ENCODE assay signal across 30 cellular contexts in the genomic region with DNA sequence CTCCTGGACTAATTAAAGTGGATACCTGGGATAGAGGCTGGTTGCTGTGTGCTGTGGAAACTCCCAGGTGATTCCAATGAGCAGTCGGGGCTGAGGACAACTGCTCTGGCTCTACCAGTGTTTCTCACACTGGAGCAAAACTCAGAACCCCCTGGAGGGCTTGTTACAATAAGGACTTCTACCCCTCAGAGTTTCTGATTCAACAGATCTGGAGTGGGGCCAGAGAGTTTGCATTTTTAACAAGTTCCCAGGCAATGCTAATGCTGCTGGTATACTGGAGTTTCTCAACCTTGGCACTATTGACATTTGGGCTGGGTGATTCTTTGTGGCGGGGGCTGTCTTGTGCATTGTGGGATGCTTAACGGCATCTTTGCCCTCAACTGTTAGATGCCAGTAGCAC.
"Had no signal": no experiment of that assay in that cellular context is flagged by ENCODE, and none has a peak within 500 bp of the region (broad histone marks: within the 10 kb centered on the region; RNA-seq: fewer than 3 reads in every experiment).

No MANE protein-coding gene starts in this region.

- H3K4me1 Mint-ChIP-seq: immature natural killer cell; naive thymus-derived CD8-positive, alpha-beta T cell; nephron; neural crest cell; stimulated activated memory B cell treated with anti-CD40 and anti-IgM and Interleukin-4, amounts not matched to agents 10 μg/mL and 1 μg/mL and 100 μg/mL, for 72 hours; stimulated activated naive CD8-positive, alpha-beta T cell treated with anti-CD3 and anti-CD28 coated beads, Interleukin-15, amount 100 ng/mL, for 72 hours had no signal

- H3K4me1 ChIP-seq: left lung, lower lobe of right lung, pancreas, prostate gland, testis, thyroid gland, transverse colon, upper lobe of left lung had no signal

- H3K27ac ChIP-seq: left lung, lower lobe of right lung, pancreas, prostate gland, testis, thyroid gland, transverse colon, upper lobe of left lung had no signal

- H3K4me2 ChIP-seq: smooth muscle cell had no signal

- H3K36me3 Mint-ChIP-seq: immature natural killer cell; naive thymus-derived CD8-positive, alpha-beta T cell; stimulated activated memory B cell treated with anti-CD40 and anti-IgM and Interleukin-4, amounts not matched to agents 10 μg/mL and 1 μg/mL and 100 μg/mL, for 72 hours had no signal

- H3K4me3 ChIP-seq: left lung, lower lobe of right lung, pancreas, prostate gland, smooth muscle cell, testis, thyroid gland, transverse colon, upper lobe of left lung had no signal

- H3K27ac Mint-ChIP-seq: immature natural killer cell; naive thymus-derived CD8-positive, alpha-beta T cell; nephron; stimulated activated memory B cell treated with anti-CD40 and anti-IgM and Interleukin-4, amounts not matched to agents 10 μg/mL and 1 μg/mL and 100 μg/mL, for 72 hours; stimulated activated naive CD8-positive, alpha-beta T cell treated with anti-CD3 and anti-CD28 coated beads, Interleukin-15, amount 100 ng/mL, for 72 hours had no signal

- FAIRE-seq: islet of Langerhans, kidney, pancreas had no signal

- DNase-seq: hypothalamus; immature natural killer cell; kidney; left colon; left lung; lower lobe of right lung; mammary epithelial cell; mesenchymal stem cell; naive thymus-derived CD8-positive, alpha-beta T cell; nucleus accumbens; pancreas; posterior cingulate gyrus; retina; right cardiac atrium; stimulated activated CD4-positive, alpha-beta T cell treated with anti-CD3 and anti-CD28 coated beads, Interleukin-1b, Interleukin-23, amount 100 ng/mL, for 48 hours; stimulated activated CD4-positive, alpha-beta T cell treated with anti-CD3 and anti-CD28 coated beads, Interleukin-2, amount 100 ng/mL, for 48 hours; stimulated activated CD4-positive, alpha-beta T cell treated with anti-CD3 and anti-CD28 coated beads, Interleukin-4, amount 100 ng/mL, for 4 hours; stimulated activated CD8-positive, alpha-beta memory T cell treated with anti-CD3 and anti-CD28 coated beads, Interleukin-4, amount 100 ng/mL, for 48 hours; stimulated activated naive CD4-positive, alpha-beta T cell treated with Interleukin-2 at 50 U/mL for 16 hours; stimulated activated naive CD8-positive, alpha-beta T cell treated with anti-CD3 and anti-CD28 coated beads, Interleukin-15, amount 100 ng/mL, for 72 hours; testis; thyroid gland; transverse colon; upper lobe of left lung had no signal

- H3K9me3 Mint-ChIP-seq: immature natural killer cell; naive thymus-derived CD8-positive, alpha-beta T cell; nephron; neural crest cell; stimulated activated memory B cell treated with anti-CD40 and anti-IgM and Interleukin-4, amounts not matched to agents 10 μg/mL and 1 μg/mL and 100 μg/mL, for 72 hours; stimulated activated naive CD8-positive, alpha-beta T cell treated with anti-CD3 and anti-CD28 coated beads, Interleukin-15, amount 100 ng/mL, for 72 hours had no signal

- H3K9me3 ChIP-seq: lower lobe of right lung, pancreas, prostate gland, testis, thyroid gland, transverse colon had no signal

- H3K4me3 Mint-ChIP-seq: immature natural killer cell; naive thymus-derived CD8-positive, alpha-beta T cell; nephron; neural crest cell; stimulated activated memory B cell treated with anti-CD40 and anti-IgM and Interleukin-4, amounts not matched to agents 10 μg/mL and 1 μg/mL and 100 μg/mL, for 72 hours; stimulated activated naive CD8-positive, alpha-beta T cell treated with anti-CD3 and anti-CD28 coated beads, Interleukin-15, amount 100 ng/mL, for 72 hours had no signal

- H3K27me3 Mint-ChIP-seq: stimulated activated naive CD8-positive, alpha-beta T cell treated with anti-CD3 and anti-CD28 coated beads, Interleukin-15, amount 100 ng/mL, for 72 hours had no signal

- H3K27me3 ChIP-seq: pancreas, testis, thyroid gland, transverse colon, upper lobe of left lung had no signal

- H3K36me3 ChIP-seq: left lung, lower lobe of right lung, pancreas, prostate gland, thyroid gland, transverse colon, upper lobe of left lung had no signal
